Comparison of ENCODE assay signal across 15 cellular contexts in genomic region chr1:30923597-30923996, GRCh38.
"Had no signal": no experiment of that assay in that cellular context is flagged by ENCODE, and none has a peak within 500 bp of the region (broad histone marks: within the 10 kb centered on the region; RNA-seq: fewer than 3 reads in every experiment).

No MANE protein-coding gene starts in this region.

- ATAC-seq: esophagus mucosa; heart left ventricle; left lobe of liver; natural killer cell treated with Interleukin-12 subunit alpha and Interleukin-12 subunit beta and Interleukin-15 and Interleukin-18, amount 100 ng/mL, for 72 hours; psoas muscle; right lobe of liver; stimulated activated memory B cell treated with anti-CD40 and anti-IgM and Interleukin-4, amounts not matched to agents 10 μg/mL and 1 μg/mL and 100 μg/mL, for 72 hours had no signal

- H3K4me3 Mint-ChIP-seq: activated naive CD4-positive, alpha-beta T cell treated with anti-CD3 and anti-CD28 coated beads for 36 hours; memory B cell; natural killer cell treated with Interleukin-12 subunit alpha and Interleukin-12 subunit beta and Interleukin-15 and Interleukin-18, amount 100 ng/mL, for 72 hours; stimulated activated memory B cell treated with anti-CD40 and anti-IgM and Interleukin-4, amounts not matched to agents 10 μg/mL and 1 μg/mL and 100 μg/mL, for 72 hours had no signal

- H3K4me1 Mint-ChIP-seq: memory B cell; stimulated activated memory B cell treated with anti-CD40 and anti-IgM and Interleukin-4, amounts not matched to agents 10 μg/mL and 1 μg/mL and 100 μg/mL, for 72 hours had no signal

- H3K27ac Mint-ChIP-seq: activated naive CD4-positive, alpha-beta T cell treated with anti-CD3 and anti-CD28 coated beads for 36 hours; memory B cell; stimulated activated memory B cell treated with anti-CD40 and anti-IgM and Interleukin-4, amounts not matched to agents 10 μg/mL and 1 μg/mL and 100 μg/mL, for 72 hours had no signal

- H3K9me3 Mint-ChIP-seq: activated naive CD4-positive, alpha-beta T cell treated with anti-CD3 and anti-CD28 coated beads for 36 hours; memory B cell; natural killer cell treated with Interleukin-12 subunit alpha and Interleukin-12 subunit beta and Interleukin-15 and Interleukin-18, amount 100 ng/mL, for 72 hours; stimulated activated memory B cell treated with anti-CD40 and anti-IgM and Interleukin-4, amounts not matched to agents 10 μg/mL and 1 μg/mL and 100 μg/mL, for 72 hours had no signal

- H3K36me3 Mint-ChIP-seq: memory B cell; natural killer cell treated with Interleukin-12 subunit alpha and Interleukin-12 subunit beta and Interleukin-15 and Interleukin-18, amount 100 ng/mL, for 72 hours; stimulated activated memory B cell treated with anti-CD40 and anti-IgM and Interleukin-4, amounts not matched to agents 10 μg/mL and 1 μg/mL and 100 μg/mL, for 72 hours had no signal

- H3K27me3 Mint-ChIP-seq: stimulated activated memory B cell treated with anti-CD40 and anti-IgM and Interleukin-4, amounts not matched to agents 10 μg/mL and 1 μg/mL and 100 μg/mL, for 72 hours had no signal

- DNase-seq: activated CD4-positive, alpha-beta T cell treated with anti-CD3 and anti-CD28 coated beads for 48 hours; activated naive CD4-positive, alpha-beta T cell treated with anti-CD3 and anti-CD28 coated beads for 36 hours; heart left ventricle; nucleus accumbens; psoas muscle; right lobe of liver; spleen; stimulated activated CD4-positive, alpha-beta T cell treated with anti-CD3 and anti-CD28 coated beads, Interleukin-1b, Interleukin-23, amount 100 ng/mL, for 48 hours; T-helper 1 cell; transverse colon had no signal
